ENCODE assay signal across 1 cellular context in genomic region chr17:47684025-47684424, GRCh38.
TF ChIP-seq lines count a peak whose summit lies in the region.

No MANE protein-coding gene starts in this region.

TF ChIP-seq in HepG2, 621 proteins besides CTCF, POLR2A, EP300 and RAD21:
- TF ChIP-seq ZNF616 (CRISPR knock-in tag; IDR thresholded peaks at IDR 0.05; ENCODE audit: low read depth) (no peak), POLR2G (IDR thresholded peaks at IDR 0.05; ENCODE audit: low read depth, low read length) (peak; percentile 48; the same call in 1 of the 2 replicates), ZNF121 (CRISPR knock-in tag; IDR thresholded peaks at IDR 0.05) (no peak), POLR2AphosphoS5 (IDR thresholded peaks at IDR 0.05; ENCODE audit: low read depth, low read length) (peak; percentile 42; the same call in 1 of the 2 replicates), BRD4 (CRISPR knock-in tag; IDR thresholded peaks at IDR 0.05) (no peak), RCOR2 (CRISPR knock-in tag; IDR thresholded peaks at IDR 0.05) (no peak)
